Comparison of ENCODE assay signal across 1 cellular context in the genomic region with DNA sequence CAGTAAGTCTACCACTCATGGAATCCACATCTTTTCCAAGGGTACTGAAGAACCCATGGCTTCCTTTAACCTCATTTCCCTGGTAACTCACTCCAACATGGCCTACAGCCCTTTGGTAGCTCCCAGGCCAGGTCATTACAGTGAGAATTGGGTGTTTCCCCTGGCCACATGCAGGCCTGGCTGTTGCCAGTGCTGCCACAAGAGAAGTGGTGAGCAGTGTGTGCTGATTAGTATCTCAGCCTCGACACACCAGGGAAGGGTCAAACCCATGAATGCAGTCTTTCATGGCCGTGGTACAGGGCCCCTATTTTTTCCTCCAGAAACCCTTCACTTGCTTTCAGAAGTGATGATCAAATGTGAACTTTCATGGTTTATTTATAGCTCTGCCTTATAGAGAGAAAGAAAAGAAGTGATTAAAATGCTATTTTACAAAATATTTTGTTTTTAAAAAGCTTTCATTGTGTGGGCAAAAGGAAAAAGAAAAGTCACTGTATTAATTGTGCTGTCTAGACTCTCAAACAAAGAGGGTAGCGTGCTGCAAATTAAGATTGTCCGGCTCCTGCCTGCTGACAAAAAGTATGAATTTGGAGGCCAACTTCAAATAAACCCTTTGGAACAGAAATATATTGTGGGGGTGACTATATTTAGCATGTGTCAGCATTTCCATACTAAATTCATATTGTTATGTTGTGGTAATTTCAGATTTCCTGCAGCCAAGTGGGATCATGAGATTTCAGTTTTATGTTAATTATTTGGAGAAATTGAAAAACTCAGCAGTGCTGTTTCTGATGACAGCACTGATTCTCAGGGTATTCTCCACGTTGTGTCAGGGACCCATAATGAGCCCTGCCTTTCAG.
A peak's percentile ranks its signal among the peaks of the same experiment; 100 is the strongest.
TF ChIP-seq lines count a peak whose summit lies in the region.

No MANE protein-coding gene starts in this region.

TF ChIP-seq in GM12878, 131 proteins besides CTCF, POLR2A, EP300 and RAD21 (continued from another document):
- TF ChIP-seq MTA3 (IDR thresholded peaks at IDR 0.05; ENCODE audit: borderline replicate concordance, low read length) (no peak), BHLHE40 (IDR thresholded peaks at IDR 0.05; ENCODE audit: borderline replicate concordance in 1 of 2, low read depth in 2 of 2, low read length in 1 of 2) (peak in 1 of 2 experiments; percentile 28; a peak in 1 of 4 replicates), MTA2 (IDR thresholded peaks at IDR 0.05; ENCODE audit: low read depth) (peak; percentile 47; the same call in 1 of the 2 replicates), NR2F1 (conservative IDR thresholded peaks at IDR 0.05) (peak; percentile 32; the same call in 1 of the 2 replicates), RUNX3 (IDR thresholded peaks at IDR 0.05; ENCODE audit: low read length) (peak; percentile 45; the same call in 1 of the 2 replicates), MEF2A (IDR thresholded peaks at IDR 0.05; ENCODE audit: insufficient read depth, low read depth, low read length) (0 out of 2 replicates have a peak, but pooled peaks have one; percentile 21)
- TF ChIP-seq, protein P1, sequence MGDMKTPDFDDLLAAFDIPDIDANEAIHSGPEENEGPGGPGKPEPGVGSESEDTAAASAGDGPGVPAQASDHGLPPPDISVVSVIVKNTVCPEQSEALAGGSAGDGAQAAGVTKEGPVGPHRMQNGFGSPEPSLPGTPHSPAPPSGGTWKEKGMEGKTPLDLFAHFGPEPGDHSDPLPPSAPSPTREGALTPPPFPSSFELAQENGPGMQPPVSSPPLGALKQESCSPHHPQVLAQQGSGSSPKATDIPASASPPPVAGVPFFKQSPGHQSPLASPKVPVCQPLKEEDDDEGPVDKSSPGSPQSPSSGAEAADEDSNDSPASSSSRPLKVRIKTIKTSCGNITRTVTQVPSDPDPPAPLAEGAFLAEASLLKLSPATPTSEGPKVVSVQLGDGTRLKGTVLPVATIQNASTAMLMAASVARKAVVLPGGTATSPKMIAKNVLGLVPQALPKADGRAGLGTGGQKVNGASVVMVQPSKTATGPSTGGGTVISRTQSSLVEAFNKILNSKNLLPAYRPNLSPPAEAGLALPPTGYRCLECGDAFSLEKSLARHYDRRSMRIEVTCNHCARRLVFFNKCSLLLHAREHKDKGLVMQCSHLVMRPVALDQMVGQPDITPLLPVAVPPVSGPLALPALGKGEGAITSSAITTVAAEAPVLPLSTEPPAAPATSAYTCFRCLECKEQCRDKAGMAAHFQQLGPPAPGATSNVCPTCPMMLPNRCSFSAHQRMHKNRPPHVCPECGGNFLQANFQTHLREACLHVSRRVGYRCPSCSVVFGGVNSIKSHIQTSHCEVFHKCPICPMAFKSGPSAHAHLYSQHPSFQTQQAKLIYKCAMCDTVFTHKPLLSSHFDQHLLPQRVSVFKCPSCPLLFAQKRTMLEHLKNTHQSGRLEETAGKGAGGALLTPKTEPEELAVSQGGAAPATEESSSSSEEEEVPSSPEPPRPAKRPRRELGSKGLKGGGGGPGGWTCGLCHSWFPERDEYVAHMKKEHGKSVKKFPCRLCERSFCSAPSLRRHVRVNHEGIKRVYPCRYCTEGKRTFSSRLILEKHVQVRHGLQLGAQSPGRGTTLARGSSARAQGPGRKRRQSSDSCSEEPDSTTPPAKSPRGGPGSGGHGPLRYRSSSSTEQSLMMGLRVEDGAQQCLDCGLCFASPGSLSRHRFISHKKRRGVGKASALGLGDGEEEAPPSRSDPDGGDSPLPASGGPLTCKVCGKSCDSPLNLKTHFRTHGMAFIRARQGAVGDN (IDR thresholded peaks at IDR 0.05): peak; percentile 50; the same call in 1 of the 2 replicates
TF ChIP-seq in GM12878: peak in this region for 7.
